ENCODE assay signal across 17 cellular contexts in genomic region chr9:76271755-76272154, GRCh38.
DNase-seq lines count a peak whose midpoint lies in the region; ATAC-seq and TF ChIP-seq lines count a peak whose summit lies in the region.
"Had no signal": no experiment of that assay in that cellular context is flagged by ENCODE, and none has a peak within 500 bp of the region (broad histone marks: within the 10 kb centered on the region; RNA-seq: fewer than 3 reads in every experiment).

No MANE protein-coding gene starts in this region.

- CTCF ChIA-PET in IMR-90 (lab: Yijun Ruan, JAX), result interaction anchor here (0.6 kb wide), 1 partner anchor 401 kb away, joined by 3 read pairs; no protein-coding TSS in a partner anchor

- H3K18ac ChIP-seq in IMR-90 (ENCODE audit: low read depth, low read length), result no peak overlapping the region

- no peak overlapping the region for H3K27ac ChIP-seq in IMR-90 (ENCODE audit: insufficient read depth, low read length)
- no peak overlapping the region for H3K27ac ChIP-seq in Karpas-422 (ENCODE audit: low read length)
- H3K27ac ChIP-seq in spleen, result no peak overlapping the region
- H3K27ac ChIP-seq: SK-N-MC had no signal

- dilution Hi-C loops in IMR-90 (cut with HindIII; ENCODE audit: low sequenced_read_pairs, unreplicated experiment), result no loop called here

- H4K20me1 ChIP-seq in IMR-90 (ENCODE audit: insufficient read depth, low read length), result no peaks in the 10 kb centered on the region
- H4K20me1 ChIP-seq in Karpas-422 (ENCODE audit: insufficient read depth, low read depth, low read length), result no peaks in the 10 kb centered on the region

- H3K79me1 ChIP-seq in IMR-90 (ENCODE audit: low read depth in 1 of 2, low read length in 2 of 2), result no peaks in the 10 kb centered on the region

- TF ChIP-seq CTCF in IMR-90 (conservative IDR thresholded peaks at IDR 0.05; ENCODE audit: low read depth, low read length) (no peak), fibroblast of mammary gland (conservative IDR thresholded peaks at IDR 0.05; ENCODE audit: control insufficient read depth, insufficient read depth, low read depth, low read length) (no peak), spleen (IDR thresholded peaks at IDR 0.05 in 8 of 11, conservative IDR thresholded peaks at IDR 0.05 in 3 of 11) (no peak)

- TF ChIP-seq POLR2A in IMR-90 (IDR thresholded peaks at IDR 0.05; ENCODE audit: low read depth, low read length), result no peak
- no peak for TF ChIP-seq POLR2A in spleen (IDR thresholded peaks at IDR 0.05)

- H3K79me2 ChIP-seq in Karpas-422 (ENCODE audit: low read length), result no peaks in the 10 kb centered on the region

- in situ Hi-C loops in IMR-90 (cut with MboI; ENCODE audit: low sequenced_read_pairs), result no loop called here

- no peak overlapping the region for H3K23ac ChIP-seq in IMR-90 (ENCODE audit: low read depth, low read length)

- no TSS peak for BruUV-seq in IMR-90 (replicated peaks; lab: Mats Ljungman, UMichigan)

- H4K8ac ChIP-seq in IMR-90 (ENCODE audit: low read depth in 2 of 2, low read length in 2 of 2), result no peak overlapping the region

- TF ChIP-seq RAD21 in IMR-90 (IDR thresholded peaks at IDR 0.05; ENCODE audit: low read length), result no peak

- no peak overlapping the region for H3K9ac ChIP-seq in IMR-90 (ENCODE audit: low read depth, low read length)
- H3K9ac ChIP-seq in Karpas-422 (ENCODE audit: low read length), result no peak overlapping the region

- H2AK9ac ChIP-seq in IMR-90 (replicated peaks; ENCODE audit: low read depth, low read length, poor library complexity), result no peak overlapping the region

- H3K4me1 ChIP-seq in IMR-90 (ENCODE audit: control insufficient read depth, insufficient read depth, low read length), result peaks cover 10% of the 10 kb centered on the region
- no peaks in the 10 kb centered on the region for H3K4me1 ChIP-seq in Karpas-422 (ENCODE audit: low read length)
- H3K4me1 ChIP-seq in spleen, result no peaks in the 10 kb centered on the region

- POLR2A ChIA-PET in IMR-90 (lab: Charles Lee; ENCODE audit: unreplicated experiment), result no interaction called here

- ATAC-seq in IMR-90 (ENCODE audit: low read depth), result peak; percentile 56
- no peak for ATAC-seq in stimulated activated naive CD8-positive, alpha-beta T cell treated with anti-CD3 and anti-CD28 coated beads, Interleukin-15, Interleukin-2, amounts not matched to agents 100 U/mL and 50 U/mL, for 24 hours
- ATAC-seq: GM12878 had no signal

- H3K9me1 ChIP-seq in IMR-90 (ENCODE audit: insufficient read depth, low read length), result no peaks in the 10 kb centered on the region

- H3K4ac ChIP-seq in IMR-90 (ENCODE audit: low read depth, low read length), result no peak overlapping the region

- no peaks in the 10 kb centered on the region for H3K27me3 ChIP-seq in IMR-90 (ENCODE audit: control insufficient read depth, insufficient read depth, low read length)
- H3K27me3 ChIP-seq in Karpas-422 (ENCODE audit: low read length), result no peaks in the 10 kb centered on the region
- no peaks in the 10 kb centered on the region for H3K27me3 ChIP-seq in spleen (replicated peaks in 1 of 7)

- H3K36me3 ChIP-seq in IMR-90 (ENCODE audit: control insufficient read depth, insufficient read depth, low read length) (no peaks in the 10 kb centered on the region), Karpas-422 (ENCODE audit: insufficient read depth, low read length) (no peaks in the 10 kb centered on the region), spleen (no peaks in the 10 kb centered on the region)

- H3K9me3 ChIP-seq in IMR-90 (ENCODE audit: control insufficient read depth, insufficient read depth, low read length) (no peaks in the 10 kb centered on the region), Karpas-422 (ENCODE audit: low read length) (no peaks in the 10 kb centered on the region), spleen (no peaks in the 10 kb centered on the region)

- DNase-seq in IMR-90 (peak; percentile 51), astrocyte of the hippocampus (ENCODE audit: low read depth, low spot score) (peak; percentile 39), fibroblast of mammary gland (ENCODE audit: low read depth) (peak; percentile 8), Karpas-422 (no peak), NCI-H1436 treated with DMSO at 0.1 percent for 48 hours (lab: John Stamatoyannopoulos, UW) (no peak), spleen (no peak)
- no peak for DNase-seq in stimulated activated naive CD8-positive, alpha-beta T cell treated with anti-CD3 and anti-CD28 coated beads, Interleukin-15, Interleukin-2, amounts not matched to agents 100 U/mL and 50 U/mL, for 24 hours
- DNase-seq: GF-D8, HCEC 1CT, NCI-H1105, NCI-H1694, NCI-H2081 treated with DMSO at 0.1 percent for 48 hours, NCI-H510A treated with DMSO at 0.1 percent for 48 hours, NCI-H774, Right ventricle myocardium superior had no signal

- no peak overlapping the region for H4K91ac ChIP-seq in IMR-90 (ENCODE audit: insufficient read depth, low read depth, low read length)

- H3K9me2 ChIP-seq in Karpas-422 (replicated peaks; ENCODE audit: insufficient read depth, low read length), result no peaks in the 10 kb centered on the region

- no peak overlapping the region for H4K5ac ChIP-seq in IMR-90 (ENCODE audit: low read depth, low read length)

- H3K14ac ChIP-seq in IMR-90 (replicated peaks; ENCODE audit: low read depth, low read length), result no peak overlapping the region

- no peak overlapping the region for H3K56ac ChIP-seq in IMR-90 (ENCODE audit: extremely low read depth, insufficient read depth, low read length)

- H2BK15ac ChIP-seq in IMR-90 (ENCODE audit: low read depth, low read length), result no peak overlapping the region

- H2BK5ac ChIP-seq in IMR-90 (ENCODE audit: low read depth, low read length, poor library complexity, severe bottlenecking), result no peak overlapping the region

- no peak overlapping the region for H2BK20ac ChIP-seq in IMR-90 (ENCODE audit: low read depth, low read length)

- H3K4me2 ChIP-seq in IMR-90 (ENCODE audit: low read depth, low read length) (no peak overlapping the region), Karpas-422 (ENCODE audit: low read depth, low read length, poor library complexity, severe bottlenecking) (no peak overlapping the region)

- H2AFZ ChIP-seq in IMR-90 (replicated peaks; ENCODE audit: low read length, poor library complexity) (no peak overlapping the region), Karpas-422 (ENCODE audit: low read length) (no peak overlapping the region)

- H3K4me3 ChIP-seq in IMR-90 (ENCODE audit: insufficient read depth, low read depth, low read length) (no peak overlapping the region), fibroblast of mammary gland (ENCODE audit: control insufficient read depth, low read depth, low read length) (no peak overlapping the region), Karpas-422 (ENCODE audit: low read length) (no peak overlapping the region), spleen (no peak overlapping the region)
- H3K4me3 ChIP-seq: GM12878, SK-N-MC had no signal

- WGBS in IMR-90 (ENCODE audit: extremely low coverage in 2 of 2, insufficient read length in 1 of 2), 2 experiments, result no CpG with 5 or more reads among the region's 1 CpG
- WGBS in spleen, 5 donors, result 94 to 97% (median 96%) methylated on average over 1 of the region's 1 CpG

- no peak overlapping the region for H2BK120ac ChIP-seq in IMR-90 (ENCODE audit: low read depth, low read length)

- intact Hi-C loops in IMR-90 (cut with micrococcal nuclease), result no loop called here
- intact Hi-C loops in spleen (cut with DNase I; ENCODE audit: low total_unique reads), result no loop called here

- no peak overlapping the region for H2AK5ac ChIP-seq in IMR-90 (ENCODE audit: low read depth, low read length)

TF ChIP-seq in IMR-90, 13 proteins besides CTCF, POLR2A, EP300 and RAD21:
- TF ChIP-seq USF2 (IDR thresholded peaks at IDR 0.05; ENCODE audit: low read depth, low read length) (no peak), ELK1 (IDR thresholded peaks at IDR 0.05; ENCODE audit: borderline replicate concordance, low read depth, low read length) (no peak), FOS (IDR thresholded peaks at IDR 0.05; ENCODE audit: low read depth, low read length) (peak; percentile 58; the same call in 1 of the 2 replicates), BHLHE40 (IDR thresholded peaks at IDR 0.05; ENCODE audit: low read depth, low read length) (no peak), SMC3 (IDR thresholded peaks at IDR 0.05; ENCODE audit: low read depth, low read length) (no peak)

Comparison
In these comparisons a context has a peak if more than half of its experiments do, and no peak if none do; other contexts are left out.
1. DNase-seq: peak in IMR-90 (single experiment), astrocyte of the hippocampus (single experiment) and fibroblast of mammary gland (single experiment); none in Karpas-422 (single experiment), stimulated activated naive CD8-positive, alpha-beta T cell treated with anti-CD3 and anti-CD28 coated beads, Interleukin-15, Interleukin-2, amounts not matched to agents 100 U/mL and 50 U/mL, for 24 hours (single experiment), NCI-H1436 treated with DMSO at 0.1 percent for 48 hours (single experiment) and spleen (single experiment).